1 cellular context compared by ENCODE assay signal in the genomic region with DNA sequence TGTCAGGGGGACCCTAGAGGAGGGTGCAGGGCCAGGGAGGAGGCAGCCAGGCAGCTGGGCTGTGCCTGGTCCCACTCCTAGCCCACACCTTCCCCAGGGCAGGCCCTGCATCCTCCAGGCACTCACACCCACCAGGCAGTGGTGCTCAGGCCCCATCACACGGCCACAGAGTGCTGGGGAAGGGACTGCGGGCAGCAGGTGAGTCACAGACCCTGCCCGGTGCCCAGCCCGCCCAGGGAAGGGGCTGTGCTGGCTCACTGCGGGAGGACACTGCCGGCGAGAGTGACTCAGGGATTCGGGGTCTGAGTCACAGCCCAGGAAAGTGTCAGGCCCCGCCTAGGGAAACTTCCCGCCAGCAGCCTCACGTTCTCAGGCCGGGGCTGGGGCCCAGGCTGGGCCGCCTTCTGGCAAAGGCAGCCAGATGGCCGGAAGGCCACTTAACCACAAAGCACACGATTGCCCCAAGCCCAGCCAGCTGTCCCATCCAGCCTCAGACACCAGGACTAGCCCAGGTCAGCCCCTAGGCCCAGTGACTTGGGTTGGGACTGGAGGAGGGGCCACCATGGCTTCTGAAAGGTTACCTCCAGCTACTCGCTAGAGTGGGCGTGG.
TF ChIP-seq lines count a peak whose summit lies in the region.

No MANE protein-coding gene starts in this region.

TF ChIP-seq in HCT116, 20 proteins besides CTCF, POLR2A, EP300 and RAD21 (continued from another document):
- TF ChIP-seq SRF (IDR thresholded peaks at IDR 0.05; ENCODE audit: low read depth) = no peak
- peak; percentile 21 for TF ChIP-seq YY1 (IDR thresholded peaks at IDR 0.05; ENCODE audit: extremely low read depth, insufficient replicate concordance, low read depth, low read length)
- peak; percentile 72; the same call in 1 of the 2 replicates for TF ChIP-seq ZFX (IDR thresholded peaks at IDR 0.05)
- peak; percentile 74; the same call in 1 of the 2 replicates for TF ChIP-seq POLR2AphosphoS5 (IDR thresholded peaks at IDR 0.05; ENCODE audit: low read depth, low read length)
- peak; percentile 48 for TF ChIP-seq TCF7L2 (IDR thresholded peaks at IDR 0.05; ENCODE audit: borderline replicate concordance, extremely low read depth, insufficient read depth, insufficient read length)
- TF ChIP-seq, protein P1, sequence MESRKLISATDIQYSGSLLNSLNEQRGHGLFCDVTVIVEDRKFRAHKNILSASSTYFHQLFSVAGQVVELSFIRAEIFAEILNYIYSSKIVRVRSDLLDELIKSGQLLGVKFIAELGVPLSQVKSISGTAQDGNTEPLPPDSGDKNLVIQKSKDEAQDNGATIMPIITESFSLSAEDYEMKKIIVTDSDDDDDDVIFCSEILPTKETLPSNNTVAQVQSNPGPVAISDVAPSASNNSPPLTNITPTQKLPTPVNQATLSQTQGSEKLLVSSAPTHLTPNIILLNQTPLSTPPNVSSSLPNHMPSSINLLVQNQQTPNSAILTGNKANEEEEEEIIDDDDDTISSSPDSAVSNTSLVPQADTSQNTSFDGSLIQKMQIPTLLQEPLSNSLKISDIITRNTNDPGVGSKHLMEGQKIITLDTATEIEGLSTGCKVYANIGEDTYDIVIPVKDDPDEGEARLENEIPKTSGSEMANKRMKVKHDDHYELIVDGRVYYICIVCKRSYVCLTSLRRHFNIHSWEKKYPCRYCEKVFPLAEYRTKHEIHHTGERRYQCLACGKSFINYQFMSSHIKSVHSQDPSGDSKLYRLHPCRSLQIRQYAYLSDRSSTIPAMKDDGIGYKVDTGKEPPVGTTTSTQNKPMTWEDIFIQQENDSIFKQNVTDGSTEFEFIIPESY (IDR thresholded peaks at IDR 0.05; ENCODE audit: extremely low read depth, insufficient replicate concordance, low read length) = peak; percentile 58
- TF ChIP-seq ZNF274 (IDR thresholded peaks at IDR 0.05; ENCODE audit: low read depth, low read length) = no peak
